8 cellular contexts compared by ENCODE assay signal in the genomic region with DNA sequence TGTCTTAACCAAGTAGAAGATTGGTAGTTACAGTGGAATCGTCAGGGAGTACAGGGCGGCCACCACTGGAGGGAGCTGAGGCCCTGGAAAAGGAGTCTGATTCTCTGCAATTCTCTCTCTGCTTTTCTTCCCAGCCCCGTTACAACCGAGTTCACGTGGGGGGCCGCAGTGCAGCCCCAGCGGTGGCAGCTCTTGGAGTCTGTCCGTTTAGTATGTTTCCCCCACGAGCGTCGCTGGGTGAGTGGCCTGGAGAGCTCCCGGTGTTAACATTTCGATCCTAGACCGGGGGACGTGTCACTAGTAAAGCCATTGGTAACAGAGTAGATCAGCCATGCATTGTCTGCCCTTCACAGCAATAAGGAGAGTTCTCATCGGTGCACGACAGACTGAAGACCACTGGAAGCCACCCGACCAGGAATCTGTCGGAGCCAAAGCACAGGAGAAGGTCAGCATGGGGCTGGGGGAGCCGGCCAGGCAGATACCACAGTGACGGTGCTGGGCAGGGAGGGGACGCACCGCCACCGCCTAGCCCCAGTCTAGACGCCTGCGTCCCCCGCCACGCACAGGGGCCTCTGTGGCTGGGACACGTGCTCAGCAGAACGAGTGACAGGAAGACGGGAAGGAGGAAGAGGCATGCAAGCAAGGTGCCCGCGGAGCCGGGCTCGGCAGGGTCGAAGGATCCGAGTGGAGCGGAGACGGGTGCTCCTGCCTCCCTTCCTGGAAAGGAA. TPM values are rescaled to one million over a fixed set of nuclear protein-coding genes. Genes with fewer than 3 reads are reported as not detected.
DNase-seq lines count a peak whose midpoint lies in the region; ATAC-seq, FAIRE-seq and TF ChIP-seq lines count a peak whose summit lies in the region.

No MANE protein-coding gene starts in this region.

- TF ChIP-seq CTCF in AG09309 (IDR thresholded peaks at IDR 0.05; ENCODE audit: control insufficient read depth, insufficient read depth, low read depth, low read length, missing control alignments) (peak; percentile 66), vagina (IDR thresholded peaks at IDR 0.05) (peak in 1 of 3 experiments; percentile 35)
- TF ChIP-seq CTCF in activated CD8-positive, alpha-beta T cell treated with anti-CD3 and anti-CD28 coated beads for 36 hours (IDR thresholded peaks at IDR 0.05), result peak; percentile 61

- DNase-seq in AG09309 (ENCODE audit: low read depth) (no peak), GM12891 (ENCODE audit: insufficient read length, low spot score) (no peak), right cardiac atrium (peak in 2 of 3 donors; percentile 61 to 67), vagina (ENCODE audit: extremely low spot score in 2 of 2) (no peak), sciatic nerve (ENCODE audit: low spot score) (no peak)
- peak; percentile 65 for DNase-seq in activated CD8-positive, alpha-beta T cell treated with anti-CD3 and anti-CD28 coated beads for 36 hours

- CTCF ChIA-PET in activated CD8-positive, alpha-beta T cell treated with anti-CD3 and anti-CD28 coated beads for 36 hours (lab: Charles Lee), result interaction anchor here (0.9 to 3.5 kb wide), 2 partner anchors 13 to 77 kb away, joined by 3 to 15 read pairs; no protein-coding TSS in a partner anchor

- H3K36me3 Mint-ChIP-seq in activated CD8-positive, alpha-beta T cell treated with anti-CD3 and anti-CD28 coated beads for 36 hours (ENCODE audit: low read depth), result peaks cover 53% of the 10 kb centered on the region

- no peaks in the 10 kb centered on the region for H3K9me3 Mint-ChIP-seq in activated CD8-positive, alpha-beta T cell treated with anti-CD3 and anti-CD28 coated beads for 36 hours

- POLR2A ChIA-PET in activated CD8-positive, alpha-beta T cell treated with anti-CD3 and anti-CD28 coated beads for 36 hours (lab: Charles Lee), result interaction anchor here (0.9 to 1.6 kb wide), 3 partner anchors 9 to 84 kb away, joined by 3 to 4 read pairs (median 4); no protein-coding TSS in a partner anchor

- H3K27me3 ChIP-seq in right cardiac atrium (ENCODE audit: control insufficient read depth, insufficient read depth), result no peaks in the 10 kb centered on the region
- H3K27me3 ChIP-seq in vagina, result no peaks in the 10 kb centered on the region

- H3K9me3 ChIP-seq in right cardiac atrium (ENCODE audit: control insufficient read depth, low read length) (no peaks in the 10 kb centered on the region), vagina (no peaks in the 10 kb centered on the region)

- ATAC-seq in activated CD8-positive, alpha-beta T cell treated with anti-CD3 and anti-CD28 coated beads for 36 hours, result no peak
- ATAC-seq in right cardiac atrium, result no peak
- ATAC-seq in sciatic nerve, result no peak
- ATAC-seq in HG02840 (IDR thresholded peaks at IDR 0.05; ENCODE audit: low FRiP score, unreplicated experiment), result no peak
- no peak for ATAC-seq in HG03025 (IDR thresholded peaks at IDR 0.05; ENCODE audit: low FRiP score, unreplicated experiment)

- intact Hi-C loops in activated CD8-positive, alpha-beta T cell treated with anti-CD3 and anti-CD28 coated beads for 36 hours (cut with micrococcal nuclease), result loop anchor here (5.0 kb wide), 1 partner anchor 78 kb away; no protein-coding TSS in a partner anchor
- intact Hi-C loops in right cardiac atrium (cut with DNase I) (no loop called here), vagina (cut with DNase I) (loop anchor here (2.0 kb wide), 1 partner anchor 76 kb away; no protein-coding TSS in a partner anchor), sciatic nerve (cut with DNase I) (no loop called here)

- peaks cover 43% of the 10 kb centered on the region for H3K4me1 Mint-ChIP-seq in activated CD8-positive, alpha-beta T cell treated with anti-CD3 and anti-CD28 coated beads for 36 hours (ENCODE audit: low read depth)

- TF ChIP-seq POLR2A in GM12891 (IDR thresholded peaks at IDR 0.05; ENCODE audit: low read depth, low read length), result no peak
- TF ChIP-seq POLR2A in vagina (IDR thresholded peaks at IDR 0.05), result no peak

- WGBS in right cardiac atrium, result 71% methylated on average over 39 of the region's 39 CpGs

- H3K4me3 ChIP-seq in AG09309 (ENCODE audit: control insufficient read depth, low read depth, low read length) (no peak overlapping the region), right cardiac atrium (ENCODE audit: low read length) (no peak overlapping the region), vagina (no peak overlapping the region)

- no peak overlapping the region for H3K4me3 Mint-ChIP-seq in activated CD8-positive, alpha-beta T cell treated with anti-CD3 and anti-CD28 coated beads for 36 hours

- H3K36me3 ChIP-seq in vagina, result peaks cover 0 to 56% of the 10 kb centered on the region in 2 donors

- H3K4me1 ChIP-seq in right cardiac atrium (ENCODE audit: control insufficient read depth, insufficient read depth, low read length) (peaks cover 30% of the 10 kb centered on the region), vagina (peaks cover 82% of the 10 kb centered on the region)

- peak overlapping the region; percentile 63 for H3K27ac Mint-ChIP-seq in activated CD8-positive, alpha-beta T cell treated with anti-CD3 and anti-CD28 coated beads for 36 hours

- H3K27ac ChIP-seq in right cardiac atrium (ENCODE audit: low read length) (no peak overlapping the region), vagina (peak overlapping the region; percentile 42)

- no peaks in the 10 kb centered on the region for H3K27me3 Mint-ChIP-seq in activated CD8-positive, alpha-beta T cell treated with anti-CD3 and anti-CD28 coated beads for 36 hours

- no peak for FAIRE-seq in GM12891 (lab: Jason Lieb, UNC)

TF ChIP-seq in GM12891, 5 proteins besides CTCF, POLR2A, EP300 and RAD21:
- peak; percentile 11; the same call in 1 of the 2 replicates for TF ChIP-seq POLR2AphosphoS5 (IDR thresholded peaks at IDR 0.05; ENCODE audit: low read depth, low read length)
- no peak; the same call in 1 of the 2 replicates for TF ChIP-seq POU2F2 (IDR thresholded peaks at IDR 0.05; ENCODE audit: low read depth, low read length)

RNA-seq across cellular contexts. Expression of gene SLC16A3, which starts 15.7 kb away (rescaled TPM):
- 92.3 TPM for polyA plus RNA-seq in GM12891 (2012; ENCODE audit: low read depth, missing spikeins)
- 100 to 1,000 TPM; 183 to 193 TPM for total RNA-seq in activated CD8-positive, alpha-beta T cell treated with anti-CD3 and anti-CD28 coated beads for 36 hours
- 10 to 100 TPM; 13.6 to 23.7 (median 18.0) TPM for total RNA-seq in right cardiac atrium
- polyA plus RNA-seq in right cardiac atrium, result 18.8 TPM
- 21.1 TPM for total RNA-seq in vagina
- 53.1 TPM for total RNA-seq in sciatic nerve

RNA-seq across cellular contexts. Expression of gene CSNK1D, which starts 28.9 kb away (rescaled TPM):
- polyA plus RNA-seq in GM12891 (2012; ENCODE audit: low read depth, missing spikeins), result 60.6 TPM
- 10 to 100 TPM; 90.6 to 97.0 TPM for total RNA-seq in activated CD8-positive, alpha-beta T cell treated with anti-CD3 and anti-CD28 coated beads for 36 hours
- total RNA-seq in right cardiac atrium (10 to 100 TPM; 68.8 to 81.7 (median 77.4) TPM), vagina (67.8 TPM), sciatic nerve (152 TPM)
- polyA plus RNA-seq in right cardiac atrium, result 61.7 TPM

RNA-seq across cellular contexts. Expression of gene CCDC57, which starts 31.9 kb away (rescaled TPM):
- 62.4 TPM for polyA plus RNA-seq in GM12891 (2012; ENCODE audit: low read depth, missing spikeins)
- total RNA-seq in activated CD8-positive, alpha-beta T cell treated with anti-CD3 and anti-CD28 coated beads for 36 hours, result 10 to 100 TPM; 56.6 to 64.2 TPM
- total RNA-seq in right cardiac atrium (10 to 100 TPM; 14.8 to 17.3 (median 16.5) TPM), vagina (26.5 TPM), sciatic nerve (50.6 TPM)
- polyA plus RNA-seq in right cardiac atrium, result 12.1 TPM

Comparison
In these comparisons a context has a peak if more than half of its experiments do, and no peak if none do; other contexts are left out.
1. DNase-seq: peak in activated CD8-positive, alpha-beta T cell treated with anti-CD3 and anti-CD28 coated beads for 36 hours (single experiment) and right cardiac atrium (2 of 3); none in AG09309 (single experiment), GM12891 (single experiment), vagina (0 of 2) and sciatic nerve (single experiment).
2. intact Hi-C loops: an anchor here in activated CD8-positive, alpha-beta T cell treated with anti-CD3 and anti-CD28 coated beads for 36 hours (5.0 kb wide) and vagina (2.0 kb wide); none called in right cardiac atrium and sciatic nerve.